8 cellular contexts compared by ENCODE assay signal in the genomic region with DNA sequence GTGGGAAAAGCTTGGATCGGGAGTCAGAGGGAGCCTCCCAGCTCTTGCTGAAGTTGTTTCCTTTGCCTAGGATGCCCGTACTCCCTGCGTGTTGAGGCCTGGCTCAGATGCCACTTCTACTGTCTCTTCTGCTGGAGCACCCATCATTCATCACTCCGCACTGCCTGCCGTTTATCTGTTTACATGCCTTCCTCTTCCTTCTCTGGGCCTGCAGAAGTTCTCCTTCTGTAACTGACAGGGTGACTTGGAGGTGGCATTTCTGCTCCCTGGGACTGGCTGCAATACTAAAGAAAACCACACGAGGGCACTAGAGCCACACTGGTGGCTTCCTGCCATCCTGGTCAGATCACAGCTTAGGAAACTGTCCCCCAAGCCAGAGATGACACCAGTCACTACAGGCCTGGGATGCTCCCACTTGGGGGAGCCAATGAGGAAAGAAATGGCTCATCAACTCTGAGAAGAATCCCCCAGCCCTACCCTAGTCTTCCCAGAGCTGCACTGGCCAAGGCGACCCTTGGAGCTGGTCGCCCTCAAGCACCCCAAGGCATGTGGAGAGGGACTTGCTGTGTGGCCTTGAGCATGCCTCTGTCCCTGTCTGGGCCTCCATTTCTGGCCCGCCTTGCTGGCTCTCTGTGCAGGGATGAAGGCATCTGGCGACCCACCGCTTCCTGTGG. TPM values are rescaled to one million over a fixed set of nuclear protein-coding genes. Genes with fewer than 3 reads are reported as not detected.
DNase-seq lines count a peak whose midpoint lies in the region; ATAC-seq, FAIRE-seq and TF ChIP-seq lines count a peak whose summit lies in the region.

No MANE protein-coding gene starts in this region.

- peak; percentile 91 to 99 (median 95) for TF ChIP-seq CTCF in ascending aorta (IDR thresholded peaks at IDR 0.05)

- H3K4me3 ChIP-seq in ascending aorta: no peak overlapping the region
- no peak overlapping the region for H3K4me3 ChIP-seq in small intestine (ENCODE audit: low read depth in 1 of 2, low read length in 2 of 2)

- H3K4me1 ChIP-seq in ascending aorta (no peaks in the 10 kb centered on the region), small intestine (ENCODE audit: control insufficient read depth in 2 of 2, insufficient read depth in 1 of 2, low read depth in 1 of 2, low read length in 1 of 2) (no peaks in the 10 kb centered on the region)

- intact Hi-C loops in ascending aorta (cut with DNase I): loop anchor here (1.0 to 2.0 kb wide), 3 partner anchors 175 to 450 kb away; no protein-coding TSS in a partner anchor

- FAIRE-seq in small intestine (lab: Jason Lieb, UNC): no peak

- DNase-seq in GF-D8 (lab: John Stamatoyannopoulos, UW): peak; percentile 58
- peak; percentile 51 for DNase-seq in NCI-H1436 treated with DMSO at 0.1 percent for 48 hours (lab: John Stamatoyannopoulos, UW)
- peak; percentile 42 to 72 (median 54) for DNase-seq in T-helper 2 cell
- peak; percentile 41 to 90 for DNase-seq in ascending aorta (ENCODE audit: low spot score in 2 of 2)
- DNase-seq in hypothalamus (lab: John Stamatoyannopoulos, UW): peak in 50 of 51 donors; percentile 32 to 96 (median 78)
- DNase-seq in small intestine: peak; percentile 82
- no peak for DNase-seq in GOT3 (lab: John Stamatoyannopoulos, UW)

- no peaks in the 10 kb centered on the region for H3K27me3 ChIP-seq in ascending aorta
- H3K27me3 ChIP-seq in small intestine (ENCODE audit: control insufficient read depth in 2 of 2, insufficient read depth in 2 of 2, low read length in 2 of 2): no peaks in the 10 kb centered on the region

- H3K9me3 ChIP-seq in ascending aorta (no peaks in the 10 kb centered on the region), small intestine (ENCODE audit: control insufficient read depth, low read depth) (no peaks in the 10 kb centered on the region)

- 56 to 61% (median 59%) methylated on average over 11 of the region's 11 CpGs for WGBS in small intestine, 3 donors

- peak; percentile 65 for ATAC-seq in HG02588 (IDR thresholded peaks at IDR 0.05; ENCODE audit: unreplicated experiment)

- no peak overlapping the region for H3K27ac ChIP-seq in ascending aorta
- H3K27ac ChIP-seq in small intestine (ENCODE audit: low read depth in 1 of 2, low read length in 1 of 2): no peak overlapping the region

- H3K36me3 ChIP-seq in ascending aorta: peaks cover 7 to 15% of the 10 kb centered on the region in 2 donors
- H3K36me3 ChIP-seq in small intestine (ENCODE audit: control insufficient read depth in 2 of 2, insufficient read depth in 2 of 2, low read length in 2 of 2): peaks cover 0 to 6% of the 10 kb centered on the region in 2 donors

RNA-seq across cellular contexts. Expression of gene SLC25A51, which starts 9.7 kb away (rescaled TPM):
- 5.9 TPM for total RNA-seq in ascending aorta
- polyA plus RNA-seq in small intestine: 10 to 100 TPM in 2 of 3 donors, 1 to 10 TPM in 1; 9.2 to 13.4 (median 13.0) TPM
